In the genomic region with DNA sequence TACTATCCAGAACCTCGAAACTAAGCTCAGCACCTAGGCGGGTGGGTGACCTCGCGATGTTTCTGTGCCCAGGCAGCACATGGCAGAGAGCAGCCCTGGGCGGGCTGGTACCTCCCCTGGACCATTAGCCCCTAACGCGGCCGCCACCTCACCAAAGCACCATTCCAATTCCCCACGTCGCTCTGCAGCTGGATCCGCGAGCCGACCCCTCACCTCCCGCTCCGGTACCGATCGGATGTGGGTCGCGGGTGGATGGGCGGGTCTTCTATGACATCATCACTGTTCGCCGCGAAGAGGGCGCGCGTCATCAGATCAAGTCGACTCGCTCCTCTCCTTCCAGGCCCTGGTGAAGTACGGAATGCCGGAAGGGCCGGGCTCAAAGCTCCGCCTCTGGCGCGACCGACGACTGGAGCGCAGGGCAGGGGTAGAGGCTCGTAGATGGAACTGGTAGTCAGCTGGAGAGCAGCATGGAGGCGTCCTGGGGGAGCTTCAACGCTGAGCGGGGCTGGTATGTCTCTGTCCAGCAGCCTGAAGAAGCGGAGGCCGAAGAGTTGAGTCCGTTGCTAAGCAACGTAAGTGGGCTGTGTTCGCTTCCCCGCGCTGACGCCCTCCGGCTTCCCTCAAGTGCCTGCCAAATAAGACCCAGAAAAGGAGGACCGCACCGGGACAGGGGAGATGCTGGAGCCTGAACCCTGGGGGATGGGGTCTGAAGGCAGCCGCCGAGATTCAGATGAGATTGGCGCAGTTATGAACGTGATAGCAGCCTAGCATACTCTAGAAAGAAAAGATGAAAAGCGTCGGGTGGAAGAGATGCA, we compare ENCODE assay signal across 1 cellular context.
TF ChIP-seq lines count a peak whose summit lies in the region.

SLC38A6 (plus strand) TSS at position 435 of the 815 bp plus-strand sequence; CDS start at position 468, 33 bp downstream.
A gene with protein sequence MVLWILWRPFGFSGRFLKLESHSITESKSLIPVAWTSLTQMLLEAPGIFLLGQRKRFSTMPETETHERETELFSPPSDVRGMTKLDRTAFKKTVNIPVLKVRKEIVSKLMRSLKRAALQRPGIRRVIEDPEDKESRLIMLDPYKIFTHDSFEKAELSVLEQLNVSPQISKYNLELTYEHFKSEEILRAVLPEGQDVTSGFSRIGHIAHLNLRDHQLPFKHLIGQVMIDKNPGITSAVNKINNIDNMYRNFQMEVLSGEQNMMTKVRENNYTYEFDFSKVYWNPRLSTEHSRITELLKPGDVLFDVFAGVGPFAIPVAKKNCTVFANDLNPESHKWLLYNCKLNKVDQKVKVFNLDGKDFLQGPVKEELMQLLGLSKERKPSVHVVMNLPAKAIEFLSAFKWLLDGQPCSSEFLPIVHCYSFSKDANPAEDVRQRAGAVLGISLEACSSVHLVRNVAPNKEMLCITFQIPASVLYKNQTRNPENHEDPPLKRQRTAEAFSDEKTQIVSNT (minus strand): TSS at position 269 of the 815 bp plus-strand sequence. CDS start 106 bp downstream, at position 163.

TF ChIP-seq in GM12878, 131 proteins besides CTCF, POLR2A, EP300 and RAD21 (continued from another document and continues in another):
- TF ChIP-seq CUX1 (IDR thresholded peaks at IDR 0.05; ENCODE audit: insufficient replicate concordance, low read depth, low read length) (no peak), YBX1 (IDR thresholded peaks at IDR 0.05) (no peak), USF1 (IDR thresholded peaks at IDR 0.05; ENCODE audit: borderline replicate concordance, extremely low read length, insufficient read depth, low read depth, low read length) (no peak), DPF2 (IDR thresholded peaks at IDR 0.05) (peak; percentile 57), RELA (IDR thresholded peaks at IDR 0.05; ENCODE audit: borderline replicate concordance, partially characterized antibody) (peak; percentile 54), IKZF2 (IDR thresholded peaks at IDR 0.05) (peak; percentile 60 to 76), RELB (IDR thresholded peaks at IDR 0.05; ENCODE audit: low read depth) (peak; percentile 88), FOXM1 (IDR thresholded peaks at IDR 0.05; ENCODE audit: low read depth, low read length) (no peak), NR2C1 (IDR thresholded peaks at IDR 0.05) (peak; percentile 57), ATF2 (IDR thresholded peaks at IDR 0.05; ENCODE audit: low read length) (no peak), TAF1 (IDR thresholded peaks at IDR 0.05; ENCODE audit: borderline replicate concordance, low read depth, low read length) (peak; percentile 33; the same call in 1 of the 2 replicates), ZNF24 (IDR thresholded peaks at IDR 0.05) (no peak), NRF1 (conservative IDR thresholded peaks at IDR 0.05; ENCODE audit: low read depth, low read length) (no peak), CEBPB (IDR thresholded peaks at IDR 0.05; ENCODE audit: borderline replicate concordance in 1 of 2, low read depth in 2 of 2, low read length in 2 of 2) (no peak)
- TF ChIP-seq, protein P1, sequence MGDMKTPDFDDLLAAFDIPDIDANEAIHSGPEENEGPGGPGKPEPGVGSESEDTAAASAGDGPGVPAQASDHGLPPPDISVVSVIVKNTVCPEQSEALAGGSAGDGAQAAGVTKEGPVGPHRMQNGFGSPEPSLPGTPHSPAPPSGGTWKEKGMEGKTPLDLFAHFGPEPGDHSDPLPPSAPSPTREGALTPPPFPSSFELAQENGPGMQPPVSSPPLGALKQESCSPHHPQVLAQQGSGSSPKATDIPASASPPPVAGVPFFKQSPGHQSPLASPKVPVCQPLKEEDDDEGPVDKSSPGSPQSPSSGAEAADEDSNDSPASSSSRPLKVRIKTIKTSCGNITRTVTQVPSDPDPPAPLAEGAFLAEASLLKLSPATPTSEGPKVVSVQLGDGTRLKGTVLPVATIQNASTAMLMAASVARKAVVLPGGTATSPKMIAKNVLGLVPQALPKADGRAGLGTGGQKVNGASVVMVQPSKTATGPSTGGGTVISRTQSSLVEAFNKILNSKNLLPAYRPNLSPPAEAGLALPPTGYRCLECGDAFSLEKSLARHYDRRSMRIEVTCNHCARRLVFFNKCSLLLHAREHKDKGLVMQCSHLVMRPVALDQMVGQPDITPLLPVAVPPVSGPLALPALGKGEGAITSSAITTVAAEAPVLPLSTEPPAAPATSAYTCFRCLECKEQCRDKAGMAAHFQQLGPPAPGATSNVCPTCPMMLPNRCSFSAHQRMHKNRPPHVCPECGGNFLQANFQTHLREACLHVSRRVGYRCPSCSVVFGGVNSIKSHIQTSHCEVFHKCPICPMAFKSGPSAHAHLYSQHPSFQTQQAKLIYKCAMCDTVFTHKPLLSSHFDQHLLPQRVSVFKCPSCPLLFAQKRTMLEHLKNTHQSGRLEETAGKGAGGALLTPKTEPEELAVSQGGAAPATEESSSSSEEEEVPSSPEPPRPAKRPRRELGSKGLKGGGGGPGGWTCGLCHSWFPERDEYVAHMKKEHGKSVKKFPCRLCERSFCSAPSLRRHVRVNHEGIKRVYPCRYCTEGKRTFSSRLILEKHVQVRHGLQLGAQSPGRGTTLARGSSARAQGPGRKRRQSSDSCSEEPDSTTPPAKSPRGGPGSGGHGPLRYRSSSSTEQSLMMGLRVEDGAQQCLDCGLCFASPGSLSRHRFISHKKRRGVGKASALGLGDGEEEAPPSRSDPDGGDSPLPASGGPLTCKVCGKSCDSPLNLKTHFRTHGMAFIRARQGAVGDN (IDR thresholded peaks at IDR 0.05) = peak; percentile 76
- TF ChIP-seq, protein P2, sequence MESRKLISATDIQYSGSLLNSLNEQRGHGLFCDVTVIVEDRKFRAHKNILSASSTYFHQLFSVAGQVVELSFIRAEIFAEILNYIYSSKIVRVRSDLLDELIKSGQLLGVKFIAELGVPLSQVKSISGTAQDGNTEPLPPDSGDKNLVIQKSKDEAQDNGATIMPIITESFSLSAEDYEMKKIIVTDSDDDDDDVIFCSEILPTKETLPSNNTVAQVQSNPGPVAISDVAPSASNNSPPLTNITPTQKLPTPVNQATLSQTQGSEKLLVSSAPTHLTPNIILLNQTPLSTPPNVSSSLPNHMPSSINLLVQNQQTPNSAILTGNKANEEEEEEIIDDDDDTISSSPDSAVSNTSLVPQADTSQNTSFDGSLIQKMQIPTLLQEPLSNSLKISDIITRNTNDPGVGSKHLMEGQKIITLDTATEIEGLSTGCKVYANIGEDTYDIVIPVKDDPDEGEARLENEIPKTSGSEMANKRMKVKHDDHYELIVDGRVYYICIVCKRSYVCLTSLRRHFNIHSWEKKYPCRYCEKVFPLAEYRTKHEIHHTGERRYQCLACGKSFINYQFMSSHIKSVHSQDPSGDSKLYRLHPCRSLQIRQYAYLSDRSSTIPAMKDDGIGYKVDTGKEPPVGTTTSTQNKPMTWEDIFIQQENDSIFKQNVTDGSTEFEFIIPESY (IDR thresholded peaks at IDR 0.05) = no peak
- TF ChIP-seq, protein P3, sequence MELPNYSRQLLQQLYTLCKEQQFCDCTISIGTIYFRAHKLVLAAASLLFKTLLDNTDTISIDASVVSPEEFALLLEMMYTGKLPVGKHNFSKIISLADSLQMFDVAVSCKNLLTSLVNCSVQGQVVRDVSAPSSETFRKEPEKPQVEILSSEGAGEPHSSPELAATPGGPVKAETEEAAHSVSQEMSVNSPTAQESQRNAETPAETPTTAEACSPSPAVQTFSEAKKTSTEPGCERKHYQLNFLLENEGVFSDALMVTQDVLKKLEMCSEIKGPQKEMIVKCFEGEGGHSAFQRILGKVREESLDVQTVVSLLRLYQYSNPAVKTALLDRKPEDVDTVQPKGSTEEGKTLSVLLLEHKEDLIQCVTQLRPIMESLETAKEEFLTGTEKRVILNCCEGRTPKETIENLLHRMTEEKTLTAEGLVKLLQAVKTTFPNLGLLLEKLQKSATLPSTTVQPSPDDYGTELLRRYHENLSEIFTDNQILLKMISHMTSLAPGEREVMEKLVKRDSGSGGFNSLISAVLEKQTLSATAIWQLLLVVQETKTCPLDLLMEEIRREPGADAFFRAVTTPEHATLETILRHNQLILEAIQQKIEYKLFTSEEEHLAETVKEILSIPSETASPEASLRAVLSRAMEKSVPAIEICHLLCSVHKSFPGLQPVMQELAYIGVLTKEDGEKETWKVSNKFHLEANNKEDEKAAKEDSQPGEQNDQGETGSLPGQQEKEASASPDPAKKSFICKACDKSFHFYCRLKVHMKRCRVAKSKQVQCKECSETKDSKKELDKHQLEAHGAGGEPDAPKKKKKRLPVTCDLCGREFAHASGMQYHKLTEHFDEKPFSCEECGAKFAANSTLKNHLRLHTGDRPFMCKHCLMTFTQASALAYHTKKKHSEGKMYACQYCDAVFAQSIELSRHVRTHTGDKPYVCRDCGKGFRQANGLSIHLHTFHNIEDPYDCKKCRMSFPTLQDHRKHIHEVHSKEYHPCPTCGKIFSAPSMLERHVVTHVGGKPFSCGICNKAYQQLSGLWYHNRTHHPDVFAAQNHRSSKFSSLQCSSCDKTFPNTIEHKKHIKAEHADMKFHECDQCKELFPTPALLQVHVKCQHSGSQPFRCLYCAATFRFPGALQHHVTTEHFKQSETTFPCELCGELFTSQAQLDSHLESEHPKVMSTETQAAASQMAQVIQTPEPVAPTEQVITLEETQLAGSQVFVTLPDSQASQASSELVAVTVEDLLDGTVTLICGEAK (IDR thresholded peaks at IDR 0.05; ENCODE audit: borderline replicate concordance) = peak; percentile 67; the same call in 1 of the 2 replicates
- TF ChIP-seq, protein P4, sequence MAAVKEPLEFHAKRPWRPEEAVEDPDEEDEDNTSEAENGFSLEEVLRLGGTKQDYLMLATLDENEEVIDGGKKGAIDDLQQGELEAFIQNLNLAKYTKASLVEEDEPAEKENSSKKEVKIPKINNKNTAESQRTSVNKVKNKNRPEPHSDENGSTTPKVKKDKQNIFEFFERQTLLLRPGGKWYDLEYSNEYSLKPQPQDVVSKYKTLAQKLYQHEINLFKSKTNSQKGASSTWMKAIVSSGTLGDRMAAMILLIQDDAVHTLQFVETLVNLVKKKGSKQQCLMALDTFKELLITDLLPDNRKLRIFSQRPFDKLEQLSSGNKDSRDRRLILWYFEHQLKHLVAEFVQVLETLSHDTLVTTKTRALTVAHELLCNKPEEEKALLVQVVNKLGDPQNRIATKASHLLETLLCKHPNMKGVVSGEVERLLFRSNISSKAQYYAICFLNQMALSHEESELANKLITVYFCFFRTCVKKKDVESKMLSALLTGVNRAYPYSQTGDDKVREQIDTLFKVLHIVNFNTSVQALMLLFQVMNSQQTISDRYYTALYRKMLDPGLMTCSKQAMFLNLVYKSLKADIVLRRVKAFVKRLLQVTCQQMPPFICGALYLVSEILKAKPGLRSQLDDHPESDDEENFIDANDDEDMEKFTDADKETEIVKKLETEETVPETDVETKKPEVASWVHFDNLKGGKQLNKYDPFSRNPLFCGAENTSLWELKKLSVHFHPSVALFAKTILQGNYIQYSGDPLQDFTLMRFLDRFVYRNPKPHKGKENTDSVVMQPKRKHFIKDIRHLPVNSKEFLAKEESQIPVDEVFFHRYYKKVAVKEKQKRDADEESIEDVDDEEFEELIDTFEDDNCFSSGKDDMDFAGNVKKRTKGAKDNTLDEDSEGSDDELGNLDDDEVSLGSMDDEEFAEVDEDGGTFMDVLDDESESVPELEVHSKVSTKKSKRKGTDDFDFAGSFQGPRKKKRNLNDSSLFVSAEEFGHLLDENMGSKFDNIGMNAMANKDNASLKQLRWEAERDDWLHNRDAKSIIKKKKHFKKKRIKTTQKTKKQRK (IDR thresholded peaks at IDR 0.05; ENCODE audit: low read depth, low read length) = no peak
